ENCODE assay signal across 27 cellular contexts in the genomic region with DNA sequence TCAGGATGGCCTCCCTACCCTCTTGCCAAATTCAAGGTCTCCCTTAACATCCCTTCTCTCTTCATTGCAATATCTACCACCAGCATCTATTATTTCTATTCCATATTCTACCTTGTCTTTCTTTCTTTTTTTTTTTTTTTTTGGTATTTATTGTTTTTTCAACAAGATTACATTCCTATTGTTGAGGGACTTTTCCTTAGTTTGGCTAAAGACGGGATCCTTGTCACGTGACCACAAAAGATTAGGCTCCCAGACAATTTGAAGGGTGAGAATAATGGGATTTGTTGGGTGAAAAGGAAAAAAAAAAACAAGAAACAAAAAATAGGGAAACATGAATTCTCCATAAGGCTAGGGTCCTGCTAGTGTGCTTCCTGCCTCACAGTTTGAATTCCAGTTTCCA.
"Had no signal": no experiment of that assay in that cellular context is flagged by ENCODE, and none has a peak within 500 bp of the region (broad histone marks: within the 10 kb centered on the region; RNA-seq: fewer than 3 reads in every experiment).

No MANE protein-coding gene starts in this region.

- H3K9me3 Mint-ChIP-seq: dendritic cell treated with granulocyte-macrophage colony-stimulating factor and Interleukin-4, amounts not matched to agents 40 ng/mL and 50 ng/mL, for 4 days; effector memory CD8-positive, alpha-beta T cell; endodermal cell had no signal

- ATAC-seq: effector memory CD8-positive, alpha-beta T cell; esophagus mucosa; foreskin keratinocyte; gastrocnemius medialis; gastroesophageal sphincter; heart left ventricle; heart right ventricle had no signal

- H3K4me3 ChIP-seq: colonic mucosa, coronary artery, dorsolateral prefrontal cortex, esophagus muscularis mucosa, esophagus squamous epithelium, gastrocnemius medialis, gastroesophageal sphincter, heart left ventricle, heart right ventricle had no signal

- H3K4me1 Mint-ChIP-seq: endodermal cell had no signal

- H3K27me3 Mint-ChIP-seq: dendritic cell treated with granulocyte-macrophage colony-stimulating factor and Interleukin-4, amounts not matched to agents 40 ng/mL and 50 ng/mL, for 4 days had no signal

- H3K9me3 ChIP-seq: colonic mucosa, esophagus muscularis mucosa, esophagus squamous epithelium, gastrocnemius medialis, gastroesophageal sphincter, heart left ventricle, heart right ventricle had no signal

- H3K4me3 Mint-ChIP-seq: dendritic cell treated with granulocyte-macrophage colony-stimulating factor and Interleukin-4, amounts not matched to agents 40 ng/mL and 50 ng/mL, for 4 days; effector memory CD8-positive, alpha-beta T cell; endodermal cell had no signal

- H3K27me3 ChIP-seq: colonic mucosa, esophagus squamous epithelium, gastrocnemius medialis, gastroesophageal sphincter had no signal

- DNase-seq: colonic mucosa; cortex of kidney; dermis blood vessel endothelial cell; dorsolateral prefrontal cortex; effector CD4-positive, alpha-beta T cell; effector CD8-positive, alpha-beta T cell; effector memory CD4-positive, alpha-beta T cell; effector memory CD8-positive, alpha-beta T cell; endodermal cell; erythroblast; esophagus squamous epithelium; foreskin fibroblast; foreskin keratinocyte; foreskin melanocyte; gastrocnemius medialis; glutamatergic neuron; head of caudate nucleus; heart left ventricle; heart right ventricle had no signal

- H3K4me1 ChIP-seq: colonic mucosa, esophagus muscularis mucosa, esophagus squamous epithelium, foreskin keratinocyte, gastrocnemius medialis, gastroesophageal sphincter, heart left ventricle, heart right ventricle had no signal

- H3K27ac ChIP-seq: colonic mucosa, coronary artery, dorsolateral prefrontal cortex, epithelial cell of prostate, esophagus muscularis mucosa, esophagus squamous epithelium, foreskin keratinocyte, gastrocnemius medialis, gastroesophageal sphincter, heart left ventricle, heart right ventricle had no signal

- FAIRE-seq: colon, frontal cortex had no signal

- H3K36me3 ChIP-seq: colonic mucosa, esophagus muscularis mucosa, esophagus squamous epithelium, gastrocnemius medialis, gastroesophageal sphincter, heart left ventricle, heart right ventricle had no signal

- H3K27ac Mint-ChIP-seq: dendritic cell treated with granulocyte-macrophage colony-stimulating factor and Interleukin-4, amounts not matched to agents 40 ng/mL and 50 ng/mL, for 4 days; effector memory CD8-positive, alpha-beta T cell; endodermal cell had no signal
